1 cellular context compared by ENCODE assay signal in the genomic region with DNA sequence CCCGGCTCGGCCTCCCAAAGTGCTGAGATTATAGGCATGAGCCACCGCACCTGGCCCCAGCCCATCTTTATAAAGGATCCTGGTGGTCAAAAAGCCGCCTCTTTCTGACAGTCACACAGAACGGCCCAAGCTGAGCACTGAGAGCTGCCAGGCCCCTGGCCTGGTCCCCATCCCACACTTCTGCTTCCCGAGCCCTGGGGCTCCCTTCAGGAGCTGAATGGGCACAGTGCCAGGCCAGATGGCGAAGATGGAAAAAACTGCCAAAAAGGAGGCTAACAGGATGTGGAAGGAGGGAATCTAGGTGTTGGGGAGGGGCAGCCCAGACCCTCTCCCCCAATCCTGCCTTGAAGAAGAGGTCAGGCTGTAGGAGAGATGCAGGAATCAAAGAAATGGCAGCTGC.
TF ChIP-seq lines count a peak whose summit lies in the region.

No MANE protein-coding gene starts in this region.

TF ChIP-seq in H1, 55 proteins besides CTCF, POLR2A, EP300 and RAD21:
- TF ChIP-seq CREB1 (IDR thresholded peaks at IDR 0.05) (no peak), KDM5A (IDR thresholded peaks at IDR 0.05; ENCODE audit: low read length) (no peak), POU5F1 (IDR thresholded peaks at IDR 0.05; ENCODE audit: low read depth, low read length) (no peak), ASH2L (IDR thresholded peaks at IDR 0.05; ENCODE audit: low read length) (no peak), CTBP2 (IDR thresholded peaks at IDR 0.05; ENCODE audit: borderline replicate concordance, insufficient read depth, insufficient read length, low read length) (no peak), SP1 (IDR thresholded peaks at IDR 0.05; ENCODE audit: low read depth, low read length) (no peak)
- TF ChIP-seq, protein P1, sequence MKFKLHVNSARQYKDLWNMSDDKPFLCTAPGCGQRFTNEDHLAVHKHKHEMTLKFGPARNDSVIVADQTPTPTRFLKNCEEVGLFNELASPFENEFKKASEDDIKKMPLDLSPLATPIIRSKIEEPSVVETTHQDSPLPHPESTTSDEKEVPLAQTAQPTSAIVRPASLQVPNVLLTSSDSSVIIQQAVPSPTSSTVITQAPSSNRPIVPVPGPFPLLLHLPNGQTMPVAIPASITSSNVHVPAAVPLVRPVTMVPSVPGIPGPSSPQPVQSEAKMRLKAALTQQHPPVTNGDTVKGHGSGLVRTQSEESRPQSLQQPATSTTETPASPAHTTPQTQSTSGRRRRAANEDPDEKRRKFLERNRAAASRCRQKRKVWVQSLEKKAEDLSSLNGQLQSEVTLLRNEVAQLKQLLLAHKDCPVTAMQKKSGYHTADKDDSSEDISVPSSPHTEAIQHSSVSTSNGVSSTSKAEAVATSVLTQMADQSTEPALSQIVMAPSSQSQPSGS (IDR thresholded peaks at IDR 0.05; ENCODE audit: low read length) = no peak
